18 cellular contexts compared by ENCODE assay signal in genomic region chr7:75667938-75668337, GRCh38.
"Had no signal": no experiment of that assay in that cellular context is flagged by ENCODE, and none has a peak within 500 bp of the region (broad histone marks: within the 10 kb centered on the region; RNA-seq: fewer than 3 reads in every experiment).

No MANE protein-coding gene starts in this region.

- H3K4me3 ChIP-seq: cardiac muscle cell, left lung, pancreas, psoas muscle had no signal

- DNase-seq: activated CD4-positive, alpha-beta memory T cell treated with anti-CD3 and anti-CD28 coated beads, Interleukin-2, amount 10 ng/mL, durations not matched to agents 7 days and 5 days; activated CD4-positive, alpha-beta T cell treated with anti-CD3 and anti-CD28 coated beads, Interleukin-2, amount 10 ng/mL, durations not matched to agents 24 days and 14 days; activated effector memory CD4-positive, alpha-beta T cell treated with anti-CD3 and anti-CD28 coated beads, Interleukin-2, amount 50 U/mL, for 16 hours; activated naive CD4-positive, alpha-beta T cell treated with anti-CD3 and anti-CD28 coated beads, Interleukin-2, amount 50 U/mL, for 16 hours; activated naive CD8-positive, alpha-beta T cell treated with anti-CD3 and anti-CD28 coated beads, Interleukin-2, amount 50 U/mL, for 24 hours; effector CD4-positive, alpha-beta T cell; left lung; mammary epithelial cell; midbrain; psoas muscle; right cardiac atrium; stimulated activated CD4-positive, alpha-beta T cell treated with anti-CD3 and anti-CD28 coated beads, Interleukin-12 subunit alpha, Interleukin-12 subunit beta, amount 100 ng/mL, for 4 hours; stimulated activated CD4-positive, alpha-beta T cell treated with anti-CD3 and anti-CD28 coated beads, Interleukin-4, amount 100 ng/mL, for 4 hours; stimulated activated naive CD8-positive, alpha-beta T cell treated with anti-CD3 and anti-CD28 coated beads, Interleukin-15, Interleukin-2, amounts not matched to agents 100 U/mL and 50 U/mL, for 24 hours had no signal

- H3K4me1 Mint-ChIP-seq: activated CD4-positive, alpha-beta T cell treated with anti-CD3 and anti-CD28 coated beads, Interleukin-2, amount 10 ng/mL, durations not matched to agents 24 days and 14 days had no signal

- H3K36me3 ChIP-seq: cardiac muscle cell, left lung, neutrophil, pancreas had no signal

- H3K27me3 Mint-ChIP-seq: activated CD4-positive, alpha-beta memory T cell treated with anti-CD3 and anti-CD28 coated beads, Interleukin-2, amount 10 ng/mL, durations not matched to agents 7 days and 5 days; activated CD4-positive, alpha-beta T cell treated with anti-CD3 and anti-CD28 coated beads, Interleukin-2, amount 10 ng/mL, durations not matched to agents 24 days and 14 days; activated naive CD8-positive, alpha-beta T cell treated with anti-CD3 and anti-CD28 coated beads, Interleukin-2, amount 50 U/mL, for 24 hours had no signal

- H3K9me3 ChIP-seq: left lung, neutrophil, pancreas, psoas muscle had no signal

- H3K9me3 Mint-ChIP-seq: activated CD4-positive, alpha-beta memory T cell treated with anti-CD3 and anti-CD28 coated beads, Interleukin-2, amount 10 ng/mL, durations not matched to agents 7 days and 5 days; activated CD4-positive, alpha-beta T cell treated with anti-CD3 and anti-CD28 coated beads, Interleukin-2, amount 10 ng/mL, durations not matched to agents 24 days and 14 days; activated naive CD8-positive, alpha-beta T cell treated with anti-CD3 and anti-CD28 coated beads, Interleukin-2, amount 50 U/mL, for 24 hours; nephron had no signal

- H3K27ac ChIP-seq: cardiac muscle cell, left lung, neutrophil, pancreas, psoas muscle had no signal

- H3K4me3 Mint-ChIP-seq: activated CD4-positive, alpha-beta memory T cell treated with anti-CD3 and anti-CD28 coated beads, Interleukin-2, amount 10 ng/mL, durations not matched to agents 7 days and 5 days; activated CD4-positive, alpha-beta T cell treated with anti-CD3 and anti-CD28 coated beads, Interleukin-2, amount 10 ng/mL, durations not matched to agents 24 days and 14 days; activated naive CD8-positive, alpha-beta T cell treated with anti-CD3 and anti-CD28 coated beads, Interleukin-2, amount 50 U/mL, for 24 hours; nephron had no signal

- H3K27me3 ChIP-seq: cardiac muscle cell, left lung, neutrophil, pancreas had no signal

- ATAC-seq: activated naive CD8-positive, alpha-beta T cell treated with anti-CD3 and anti-CD28 coated beads, Interleukin-2, amount 50 U/mL, for 24 hours; left lung; pancreas; psoas muscle; right cardiac atrium; stimulated activated naive CD8-positive, alpha-beta T cell treated with anti-CD3 and anti-CD28 coated beads, Interleukin-15, Interleukin-2, amounts not matched to agents 100 U/mL and 50 U/mL, for 24 hours had no signal

- H3K4me1 ChIP-seq: pancreas had no signal

- H3K27ac Mint-ChIP-seq: activated CD4-positive, alpha-beta memory T cell treated with anti-CD3 and anti-CD28 coated beads, Interleukin-2, amount 10 ng/mL, durations not matched to agents 7 days and 5 days; activated CD4-positive, alpha-beta T cell treated with anti-CD3 and anti-CD28 coated beads, Interleukin-2, amount 10 ng/mL, durations not matched to agents 24 days and 14 days; activated naive CD8-positive, alpha-beta T cell treated with anti-CD3 and anti-CD28 coated beads, Interleukin-2, amount 50 U/mL, for 24 hours; nephron had no signal
